8 cellular contexts compared by ENCODE assay signal in genomic region chr9:36008774-36009300, GRCh38.
DNase-seq lines count a peak whose midpoint lies in the region; ATAC-seq and TF ChIP-seq lines count a peak whose summit lies in the region.

No MANE protein-coding gene starts in this region.

- POLR2A ChIA-PET in HEK293T (lab: Yijun Ruan, JAX) = no interaction called here

- CTCF ChIA-PET in HEK293T (lab: Yijun Ruan, JAX) = interaction anchor here (0.5 to 1.5 kb wide), 7 partner anchors 9 to 65 kb away, joined by 3 to 7 read pairs (median 4); no protein-coding TSS in a partner anchor

- peak; percentile 84 to 94 for ATAC-seq in activated CD4-positive, CD25-positive, alpha-beta regulatory T cell treated with anti-CD3 and anti-CD28 coated beads, Interleukin-2, amount 50 U/mL, for 24 hours
- no peak for ATAC-seq in GM18511 (IDR thresholded peaks at IDR 0.05; ENCODE audit: unreplicated experiment)

- DNase-seq in D341Med (ENCODE audit: low spot score) (peak; percentile 86), HEK293T (ENCODE audit: extremely low spot score) (peak; percentile 75), NCI-H2196 treated with DMSO at 0.1 percent for 48 hours (lab: John Stamatoyannopoulos, UW; ENCODE audit: unreplicated experiment) (peak; percentile 45), left kidney (ENCODE audit: low read depth, low spot score) (peak; percentile 86)
- peak; percentile 18 for DNase-seq in central memory CD4-positive, alpha-beta T cell
- peak; percentile 28 to 41 (median 35) for DNase-seq in stimulated activated CD4-positive, alpha-beta T cell treated with anti-CD3 and anti-CD28 coated beads, TNF-alpha, amount 100 ng/mL, for 4 hours (ENCODE audit: low read depth in 3 of 3)

TF ChIP-seq in HEK293T, 16 proteins besides CTCF, POLR2A, EP300 and RAD21:
- no peak for TF ChIP-seq HDGF (IDR thresholded peaks at IDR 0.05; ENCODE audit: borderline replicate concordance)
- TF ChIP-seq PKNOX1 (IDR thresholded peaks at IDR 0.05) = no peak
- no peak for TF ChIP-seq FOXK2 (IDR thresholded peaks at IDR 0.05)
- TF ChIP-seq NFRKB (IDR thresholded peaks at IDR 0.05) = no peak
- TF ChIP-seq FOXM1 (IDR thresholded peaks at IDR 0.05; ENCODE audit: borderline replicate concordance) = no peak
- TF ChIP-seq CTBP1 (IDR thresholded peaks at IDR 0.05; ENCODE audit: borderline replicate concordance) = no peak
- TF ChIP-seq SP1 (IDR thresholded peaks at IDR 0.05) = no peak
- no peak for TF ChIP-seq TARDBP (IDR thresholded peaks at IDR 0.05)
- TF ChIP-seq SUZ12 (IDR thresholded peaks at IDR 0.05) = no peak
- TF ChIP-seq FOXA1 (IDR thresholded peaks at IDR 0.05) = no peak
- TF ChIP-seq ELF4 (IDR thresholded peaks at IDR 0.05) = no peak
- no peak for TF ChIP-seq LEF1 (IDR thresholded peaks at IDR 0.05; ENCODE audit: borderline replicate concordance)
- TF ChIP-seq L3MBTL2 (conservative IDR thresholded peaks at IDR 0.05) = no peak
- TF ChIP-seq BHLHE40 (IDR thresholded peaks at IDR 0.05; ENCODE audit: borderline replicate concordance) = no peak
- TF ChIP-seq ARNT (IDR thresholded peaks at IDR 0.05) = no peak
- TF ChIP-seq ZNF384 (IDR thresholded peaks at IDR 0.05) = no peak

Comparison
In these comparisons a context has a peak if more than half of its experiments do, and no peak if none do; other contexts are left out.
1. DNase-seq: peak in every context shown above with its lines; median percentile 86 in D341Med; 86 in left kidney; 75 in HEK293T; 45 in NCI-H2196 treated with DMSO at 0.1 percent for 48 hours; 35 in stimulated activated CD4-positive, alpha-beta T cell treated with anti-CD3 and anti-CD28 coated beads, TNF-alpha, amount 100 ng/mL, for 4 hours; 18 in central memory CD4-positive, alpha-beta T cell.